17 cellular contexts compared by ENCODE assay signal in genomic region chr5:80136751-80137272, GRCh38.
A peak's percentile ranks its signal among the peaks of the same experiment; 100 is the strongest.
DNase-seq lines count a peak whose midpoint lies in the region; ATAC-seq and TF ChIP-seq lines count a peak whose summit lies in the region.
"Had no signal": no experiment of that assay in that cellular context is flagged by ENCODE, and none has a peak within 500 bp of the region (broad histone marks: within the 10 kb centered on the region; RNA-seq: fewer than 3 reads in every experiment).

No MANE protein-coding gene starts in this region.

- intact Hi-C loops in upper lobe of right lung (cut with DNase I) = no loop called here

- no peak overlapping the region for H3K4me2 ChIP-seq in SK-N-SH

- no peaks in the 10 kb centered on the region for H3K9me2 ChIP-seq in SK-N-SH

- H3K36me3 ChIP-seq in upper lobe of right lung (no peaks in the 10 kb centered on the region), SK-N-SH (replicated peaks in 1 of 2; ENCODE audit: control insufficient read depth in 1 of 2, insufficient read depth in 2 of 2, low read length in 1 of 2) (no peaks in the 10 kb centered on the region)
- H3K36me3 ChIP-seq: sigmoid colon, vagina had no signal

- TF ChIP-seq RAD21 in SK-N-SH (IDR thresholded peaks at IDR 0.05; ENCODE audit: low read length) = no peak

- H3K4me1 Mint-ChIP-seq in activated naive CD4-positive, alpha-beta T cell treated with anti-CD3 and anti-CD28 coated beads, Interleukin-2, amount 50 U/mL, for 24 hours = peaks cover 96% of the 10 kb centered on the region
- H3K4me1 Mint-ChIP-seq in WTC11 = peaks cover 90% of the 10 kb centered on the region
- H3K4me1 Mint-ChIP-seq in effector memory CD8-positive, alpha-beta T cell (ENCODE audit: low read depth in 2 of 2) = peaks cover 36 to 40% of the 10 kb centered on the region in 2 donors

- H3K27ac ChIP-seq in upper lobe of right lung = peak overlapping the region; percentile 43
- no peak overlapping the region for H3K27ac ChIP-seq in SK-N-SH (ENCODE audit: low read depth in 2 of 2, low read length in 1 of 2)
- H3K27ac ChIP-seq: vagina had no signal

- H3K4me3 Mint-ChIP-seq in activated naive CD4-positive, alpha-beta T cell treated with anti-CD3 and anti-CD28 coated beads, Interleukin-2, amount 50 U/mL, for 24 hours = peak overlapping the region; percentile 85
- H3K4me3 Mint-ChIP-seq in WTC11 = no peak overlapping the region
- peak overlapping the region; percentile 59 to 68 for H3K4me3 Mint-ChIP-seq in effector memory CD8-positive, alpha-beta T cell

- H3K4me1 ChIP-seq in upper lobe of right lung (peaks cover 32% of the 10 kb centered on the region), SK-N-SH (ENCODE audit: control insufficient read depth in 1 of 2, insufficient read depth in 2 of 2, low read depth in 1 of 2, low read length in 1 of 2) (peaks cover 0 to 6% of the 10 kb centered on the region in 2 experiments; a peak in 1 of 4 replicates)

- DNase-seq in activated naive CD4-positive, alpha-beta T cell treated with Interleukin-2 at 50 U/mL for 16 hours = no peak
- no peak for DNase-seq in WTC11 (ENCODE audit: low spot score)
- no peak for DNase-seq in effector memory CD8-positive, alpha-beta T cell
- DNase-seq in upper lobe of right lung = no peak
- no peak for DNase-seq in EL
- no peak for DNase-seq in SK-N-SH
- DNase-seq in omental fat pad (ENCODE audit: low spot score) = no peak
- DNase-seq: DMS 273 treated with DMSO at 0.1 percent for 48 hours; H7; NCI-H1048; NCI-H2171 treated with DMSO at 0.1 percent for 48 hours; SIG-M5; sigmoid colon; stimulated activated CD4-positive, alpha-beta T cell treated with anti-CD3 and anti-CD28 coated beads, Interleukin-4, amount 100 ng/mL, for 1 hour had no signal

- peaks cover 4% of the 10 kb centered on the region for H3F3A ChIP-seq in SK-N-SH (replicated peaks; ENCODE audit: insufficient read depth)

- CTCF ChIA-PET in WTC11 (lab: Charles Lee) (interaction anchor here (0.7 kb wide), 1 partner anchor 45 kb away, joined by 3 read pairs; no protein-coding TSS in a partner anchor), SK-N-SH (lab: Yijun Ruan, JAX) (interaction anchor here (1.0 to 1.3 kb wide), 2 partner anchors 13 to 19 kb away, joined by 3 to 4 read pairs; no protein-coding TSS in a partner anchor)

- no peak overlapping the region for H3K9ac ChIP-seq in SK-N-SH

- POLR2A ChIA-PET in WTC11 (lab: Charles Lee) = interaction anchor here (1.2 to 1.5 kb wide), 2 partner anchors 111 to 120 kb away, joined by 4 to 6 read pairs; no protein-coding TSS in a partner anchor
- POLR2A ChIA-PET in SK-N-SH (lab: Yijun Ruan, JAX) = no interaction called here

- no peaks in the 10 kb centered on the region for H3K79me2 ChIP-seq in SK-N-SH (ENCODE audit: insufficient read depth)

- H3K27me3 ChIP-seq in upper lobe of right lung = no peaks in the 10 kb centered on the region
- no peaks in the 10 kb centered on the region for H3K27me3 ChIP-seq in SK-N-SH (ENCODE audit: insufficient read depth)
- H3K27me3 ChIP-seq: sigmoid colon, vagina had no signal

- H3K27ac Mint-ChIP-seq in activated naive CD4-positive, alpha-beta T cell treated with anti-CD3 and anti-CD28 coated beads, Interleukin-2, amount 50 U/mL, for 24 hours = peak overlapping the region; percentile 98
- H3K27ac Mint-ChIP-seq in WTC11 = peak overlapping the region; percentile 91
- H3K27ac Mint-ChIP-seq in effector memory CD8-positive, alpha-beta T cell = peak overlapping the region; percentile 89 to 93

- TF ChIP-seq EP300 in SK-N-SH (IDR thresholded peaks at IDR 0.05; ENCODE audit: borderline replicate concordance in 1 of 2, low read depth in 1 of 2, low read length in 1 of 2) = no peak

- H3K9me3 ChIP-seq in upper lobe of right lung (no peaks in the 10 kb centered on the region), SK-N-SH (no peaks in the 10 kb centered on the region)
- H3K9me3 ChIP-seq: sigmoid colon, vagina had no signal

- ATAC-seq in WTC11 = no peak
- peak; percentile 13 for ATAC-seq in effector memory CD8-positive, alpha-beta T cell (replicated peaks)
- no peak for ATAC-seq in upper lobe of right lung
- no peak for ATAC-seq in omental fat pad (ENCODE audit: low FRiP score)

- peaks cover 6% of the 10 kb centered on the region for H3K36me3 Mint-ChIP-seq in activated naive CD4-positive, alpha-beta T cell treated with anti-CD3 and anti-CD28 coated beads, Interleukin-2, amount 50 U/mL, for 24 hours
- peaks cover 8% of the 10 kb centered on the region for H3K36me3 Mint-ChIP-seq in WTC11
- H3K36me3 Mint-ChIP-seq in effector memory CD8-positive, alpha-beta T cell (ENCODE audit: insufficient read depth) = peaks cover 3% of the 10 kb centered on the region

- no peak overlapping the region for H2AFZ ChIP-seq in SK-N-SH (ENCODE audit: low read depth)

- H4K20me1 ChIP-seq in SK-N-SH (ENCODE audit: insufficient read depth) = no peaks in the 10 kb centered on the region

- H3K9me3 Mint-ChIP-seq in activated naive CD4-positive, alpha-beta T cell treated with anti-CD3 and anti-CD28 coated beads, Interleukin-2, amount 50 U/mL, for 24 hours = no peaks in the 10 kb centered on the region
- H3K9me3 Mint-ChIP-seq in WTC11 = peaks cover 8% of the 10 kb centered on the region
- H3K9me3 Mint-ChIP-seq in effector memory CD8-positive, alpha-beta T cell = no peaks in the 10 kb centered on the region

- TF ChIP-seq CTCF in WTC11 (IDR thresholded peaks at IDR 0.05) = no peak
- no peak for TF ChIP-seq CTCF in upper lobe of right lung (IDR thresholded peaks at IDR 0.05)
- no peak for TF ChIP-seq CTCF in SK-N-SH (IDR thresholded peaks at IDR 0.05)
- TF ChIP-seq CTCF in omental fat pad (IDR thresholded peaks at IDR 0.05) = no peak

- 97% methylated on average over 7 of the region's 7 CpGs for WGBS in SK-N-SH (ENCODE audit: low lambda C conversion rate)

- H3K27me3 Mint-ChIP-seq in activated naive CD4-positive, alpha-beta T cell treated with anti-CD3 and anti-CD28 coated beads, Interleukin-2, amount 50 U/mL, for 24 hours = no peaks in the 10 kb centered on the region
- no peaks in the 10 kb centered on the region; the same call in 1 of the 2 replicates for H3K27me3 Mint-ChIP-seq in WTC11 (ENCODE audit: low read depth)
- no peaks in the 10 kb centered on the region for H3K27me3 Mint-ChIP-seq in effector memory CD8-positive, alpha-beta T cell

- H3K4me3 ChIP-seq in upper lobe of right lung = no peak overlapping the region
- H3K4me3 ChIP-seq in SK-N-SH (ENCODE audit: low read depth in 2 of 2, low read length in 1 of 2) = no peak overlapping the region
- H3K4me3 ChIP-seq: lung, sigmoid colon, vagina had no signal

TF ChIP-seq in WTC11, 78 proteins besides CTCF, POLR2A, EP300 and RAD21 (continues in another document):
- TF ChIP-seq FOXJ3 (CRISPR knock-in tag; IDR thresholded peaks at IDR 0.05; ENCODE audit: borderline replicate concordance) = no peak
- no peak for TF ChIP-seq PRDM15 (CRISPR knock-in tag; IDR thresholded peaks at IDR 0.05)

TF ChIP-seq in SK-N-SH, 30 proteins besides CTCF, POLR2A, EP300 and RAD21:
- TF ChIP-seq GATA2 (CRISPR knock-in tag; IDR thresholded peaks at IDR 0.05) (no peak), FOXJ3 (CRISPR knock-in tag; IDR thresholded peaks at IDR 0.05) (no peak), PBX3 (IDR thresholded peaks at IDR 0.05) (no peak), RCOR1 (IDR thresholded peaks at IDR 0.05; ENCODE audit: low read length) (no peak), FOXM1 (IDR thresholded peaks at IDR 0.05; ENCODE audit: low read depth) (no peak), POLR2AphosphoS5 (IDR thresholded peaks at IDR 0.05; ENCODE audit: low read depth, low read length) (no peak)
